In genomic region chr20:46703435-46703834, GRCh38 we compare ENCODE assay signal across 31 cellular contexts. TPM values are rescaled to one million over a fixed set of nuclear protein-coding genes. Genes with fewer than 3 reads are reported as not detected.
"Had no signal": no experiment of that assay in that cellular context is flagged by ENCODE, and none has a peak within 500 bp of the region (broad histone marks: within the 10 kb centered on the region; RNA-seq: fewer than 3 reads in every experiment).

No MANE protein-coding gene starts in this region.

- H3K36me3 ChIP-seq: ascending aorta, SJSA1 had no signal

- ATAC-seq: activated CD4-positive, CD25-positive, alpha-beta regulatory T cell treated with anti-CD3 and anti-CD28 coated beads, Interleukin-2, amount 50 U/mL, for 24 hours; activated CD8-positive, alpha-beta T cell treated with anti-CD3 and anti-CD28 coated beads for 36 hours; activated naive CD4-positive, alpha-beta T cell treated with anti-CD3 and anti-CD28 coated beads, Interleukin-2, amount 50 U/mL, for 72 hours; activated naive CD8-positive, alpha-beta T cell treated with anti-CD3 and anti-CD28 coated beads, Interleukin-2, amount 50 U/mL, for 24 hours; body of pancreas; SK-N-SH treated with all-trans-retinoic acid at 6 μM for 48 hours had no signal

- H3K9me3 ChIP-seq: ascending aorta, body of pancreas, SJSA1 had no signal

- FAIRE-seq: bronchial epithelial cell, RCC 7860 had no signal

- H3K4me1 ChIP-seq: ascending aorta, body of pancreas, SJSA1 had no signal

- H3K27ac ChIP-seq: ascending aorta, body of pancreas, SJSA1 had no signal

- H3K27me3 ChIP-seq: ascending aorta, body of pancreas, SJSA1 had no signal

- H3K4me3 ChIP-seq: ascending aorta, body of pancreas, SJSA1 had no signal

- DNase-seq: activated CD4-positive, alpha-beta T cell treated with anti-CD3 and anti-CD28 coated beads for 4 hours; activated CD8-positive, alpha-beta T cell treated with anti-CD3 and anti-CD28 coated beads for 36 hours; activated effector memory CD4-positive, alpha-beta T cell treated with Interleukin-2 at 50 U/mL for 16 hours; activated naive CD4-positive, alpha-beta T cell; activated naive CD8-positive, alpha-beta T cell treated with anti-CD3 and anti-CD28 coated beads, Interleukin-2, amount 50 U/mL, for 24 hours; activated T-cell treated with anti-CD3 and anti-CD28 coated beads, Interleukin-2, amount 50 U/mL, for 24 hours; amniotic stem cell; body of pancreas; central memory CD4-positive, alpha-beta T cell; Kasumi-1; NCI-H1105 treated with DMSO at 0.1 percent for 48 hours; NCI-H1436 treated with DMSO at 0.1 percent for 48 hours; NCI-H1930; NCI-H2107; NCI-H2171 treated with DMSO at 0.1 percent for 48 hours; NCI-H226; NCI-H526 treated with DMSO at 0.1 percent for 48 hours; NK-92 treated with Interleukin-12 subunit alpha and Interleukin-12 subunit beta, amount 100 ng/mL, for 24 hours; OCI-M1; SHP77; SW 1271 had no signal

RNA-seq across cellular contexts. Expression of gene SLC2A10, which starts 6.0 kb away (rescaled TPM):
- total RNA-seq: activated CD8-positive, alpha-beta T cell treated with anti-CD3 and anti-CD28 coated beads for 36 hours; activated T-helper 1 cell treated with anti-CD3 and anti-CD28 coated beads, Interleukin-12 subunit alpha, Interleukin-12 subunit beta, Interleukin-2, Interleukin-4 antibody, amounts not matched to agents 30 ng/mL and 10 ng/mL and 1 ng/mL, durations not matched to agents 14 hours and 24 hours and 36 hours; T-helper 1 cell treated with Interleukin-12 subunit alpha and Interleukin-12 subunit beta and Interleukin-4 antibody, amounts not matched to agents 30 ng/mL and 1 ng/mL, for 36 hours had no signal

RNA-seq across cellular contexts. Expression of gene SLC13A3, which starts 52.2 kb away (rescaled TPM):
- total RNA-seq: activated CD8-positive, alpha-beta T cell treated with anti-CD3 and anti-CD28 coated beads for 36 hours; activated naive CD4-positive, alpha-beta T cell treated with anti-CD3 and anti-CD28 coated beads, Interleukin-2, amount 50 U/mL, for 72 hours; activated T-helper 1 cell treated with anti-CD3 and anti-CD28 coated beads, Interleukin-12 subunit alpha, Interleukin-12 subunit beta, Interleukin-2, Interleukin-4 antibody, amounts not matched to agents 30 ng/mL and 10 ng/mL and 1 ng/mL, durations not matched to agents 14 hours and 24 hours and 36 hours; ascending aorta; NCI-H460; SJSA1 had no signal
